9 cellular contexts compared by ENCODE assay signal in the genomic region with DNA sequence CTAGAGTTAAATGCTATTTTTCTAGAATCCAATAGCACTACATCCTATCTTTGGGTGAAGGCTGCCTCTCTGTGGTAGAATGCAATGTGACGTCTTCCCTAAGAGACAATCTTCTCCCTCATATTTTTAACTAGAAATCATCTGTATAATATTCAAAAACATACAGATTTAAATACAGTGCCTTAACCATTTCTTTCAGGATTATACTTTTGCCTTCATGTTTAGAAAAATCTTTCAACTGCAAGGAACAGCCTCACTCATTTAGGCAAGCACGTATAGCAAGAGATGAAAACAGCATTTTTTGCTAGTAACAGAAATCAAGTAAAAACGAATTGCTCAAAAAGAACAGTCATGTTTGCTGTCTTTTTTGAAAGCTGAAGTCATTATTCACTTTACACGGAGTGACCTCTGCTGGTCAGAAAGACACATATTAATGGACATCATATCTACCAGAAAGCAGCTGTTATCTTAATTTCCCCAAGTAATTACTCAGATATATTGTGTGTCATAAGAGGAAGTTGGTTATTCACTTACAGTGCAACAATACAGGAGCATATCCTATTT.
DNase-seq lines count a peak whose midpoint lies in the region; ATAC-seq and TF ChIP-seq lines count a peak whose summit lies in the region.
"Had no signal": no experiment of that assay in that cellular context is flagged by ENCODE, and none has a peak within 500 bp of the region (broad histone marks: within the 10 kb centered on the region; RNA-seq: fewer than 3 reads in every experiment).

No MANE protein-coding gene starts in this region.

- no peaks in the 10 kb centered on the region for H3K4me1 Mint-ChIP-seq in glutamatergic neuron (ENCODE audit: low read depth, unreplicated experiment)
- H3K4me1 Mint-ChIP-seq: CD8-positive, alpha-beta memory T cell had no signal

- intact Hi-C loops in left ventricle myocardium inferior (cut with micrococcal nuclease) (no loop called here), Right ventricle myocardium superior (cut with DNase I) (no loop called here)

- no peak overlapping the region for H3K27ac ChIP-seq in left ventricle myocardium inferior (replicated peaks)

- no peaks in the 10 kb centered on the region for H3K36me3 Mint-ChIP-seq in glutamatergic neuron (ENCODE audit: unreplicated experiment)
- H3K36me3 Mint-ChIP-seq: CD8-positive, alpha-beta memory T cell had no signal

- no peak overlapping the region for H3K4me3 Mint-ChIP-seq in glutamatergic neuron (ENCODE audit: unreplicated experiment)
- H3K4me3 Mint-ChIP-seq: CD8-positive, alpha-beta memory T cell had no signal

- no peak for DNase-seq in left ventricle myocardium inferior
- DNase-seq in Right ventricle myocardium superior: no peak
- DNase-seq in SK-MEL-5 (ENCODE audit: low read depth, low spot score): peak; percentile 51
- no peak for DNase-seq in glutamatergic neuron
- no peak for DNase-seq in cerebellar nuclear complex (lab: John Stamatoyannopoulos, UW)
- no peak for DNase-seq in DMS79 (lab: John Stamatoyannopoulos, UW)
- DNase-seq: CD8-positive, alpha-beta memory T cell had no signal

- peak; percentile 52 for TF ChIP-seq CTCF in left ventricle myocardium inferior (IDR thresholded peaks at IDR 0.05; ENCODE audit: borderline replicate concordance)
- peak; percentile 48 for TF ChIP-seq CTCF in glutamatergic neuron (IDR thresholded peaks at IDR 0.05; ENCODE audit: partially characterized antibody, unreplicated experiment)

- H3K36me3 ChIP-seq in left ventricle myocardium inferior: no peaks in the 10 kb centered on the region

- no peaks in the 10 kb centered on the region for H3K27me3 Mint-ChIP-seq in glutamatergic neuron (ENCODE audit: unreplicated experiment)
- H3K27me3 Mint-ChIP-seq: CD8-positive, alpha-beta memory T cell had no signal

- no peaks in the 10 kb centered on the region for H3K9me3 Mint-ChIP-seq in glutamatergic neuron (ENCODE audit: unreplicated experiment)

- in situ Hi-C loops in SK-MEL-5 (cut with HindIII; ENCODE audit: low pct_unique_long_range_greater_than_20kb, low sequenced_read_pairs): no loop called here

- H3K9me3 ChIP-seq in left ventricle myocardium inferior (replicated peaks): no peaks in the 10 kb centered on the region

- H3K27ac Mint-ChIP-seq in glutamatergic neuron (ENCODE audit: unreplicated experiment): no peak overlapping the region
- H3K27ac Mint-ChIP-seq: CD8-positive, alpha-beta memory T cell had no signal

- H3K27me3 ChIP-seq in left ventricle myocardium inferior (ENCODE audit: low read depth): no peaks in the 10 kb centered on the region

- H3K4me3 ChIP-seq in left ventricle myocardium inferior: no peak overlapping the region

- H3K4me1 ChIP-seq in left ventricle myocardium inferior: no peaks in the 10 kb centered on the region

- ATAC-seq in Right ventricle myocardium superior (ENCODE audit: poor library complexity) (no peak), HG03139 (IDR thresholded peaks at IDR 0.05; ENCODE audit: unreplicated experiment) (no peak), HG03097 (IDR thresholded peaks at IDR 0.05; ENCODE audit: low FRiP score, unreplicated experiment) (no peak)
